Comparison of ENCODE assay signal across 1 cellular context in the genomic region with DNA sequence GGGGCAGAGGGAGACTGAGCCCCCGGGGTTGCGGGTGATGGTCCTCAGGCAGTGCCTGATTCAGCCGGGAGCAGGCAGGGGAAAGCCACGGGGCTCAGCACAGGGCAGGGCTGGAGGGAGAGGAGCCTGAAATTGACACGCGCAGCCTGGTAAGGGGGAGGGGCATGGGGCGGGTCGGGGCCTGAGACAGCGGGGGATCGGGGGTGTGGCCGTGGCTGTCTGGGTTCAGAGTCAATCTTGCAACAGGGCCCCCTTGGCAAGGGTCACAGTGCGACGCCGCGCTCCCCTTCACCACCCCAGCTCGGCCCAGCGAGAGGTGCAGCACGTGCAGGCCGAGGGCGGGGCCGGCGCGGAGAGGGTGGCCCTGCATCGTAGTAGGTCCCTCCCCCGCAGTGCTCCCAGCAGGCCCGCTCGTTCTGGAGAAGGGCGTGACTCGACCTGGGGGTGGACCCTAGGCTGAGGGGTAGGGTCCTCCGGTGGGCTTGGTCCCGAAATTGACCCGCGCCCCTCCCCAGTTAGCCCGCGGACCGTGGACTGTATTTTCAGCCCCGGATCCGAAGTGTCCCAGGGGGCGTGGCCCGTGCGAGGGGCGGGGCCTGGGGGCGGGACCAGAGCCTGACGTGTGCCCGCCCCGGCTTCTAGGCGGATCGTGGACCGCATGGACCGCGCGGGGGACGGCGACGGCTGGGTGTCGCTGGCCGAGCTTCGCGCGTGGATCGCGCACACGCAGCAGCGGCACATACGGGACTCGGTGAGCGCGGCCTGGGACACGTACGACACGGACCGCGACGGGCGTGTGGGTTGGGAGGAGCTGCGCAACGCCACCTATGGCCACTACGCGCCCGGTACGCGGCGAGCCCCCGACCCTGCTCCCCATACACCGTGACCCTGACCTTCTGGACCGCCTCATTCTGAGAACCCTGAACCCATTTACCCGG.
TF ChIP-seq lines count a peak whose summit lies in the region.

No MANE protein-coding gene starts in this region.

TF ChIP-seq in K562, 482 proteins besides CTCF, POLR2A, EP300 and RAD21 (continues in another document):
- TF ChIP-seq ELF2 (CRISPR knock-in tag; IDR thresholded peaks at IDR 0.05) = no peak
- TF ChIP-seq NCOA6 (IDR thresholded peaks at IDR 0.05) = no peak
- no peak for TF ChIP-seq BRF2 (IDR thresholded peaks at IDR 0.05; ENCODE audit: borderline replicate concordance, insufficient read depth, insufficient read length)
- TF ChIP-seq HMG20A (CRISPR knock-in tag; conservative IDR thresholded peaks at IDR 0.05) = no peak
- no peak for TF ChIP-seq ZNF740 (CRISPR knock-in tag; IDR thresholded peaks at IDR 0.05)
- TF ChIP-seq ZNF740 (tag; IDR thresholded peaks at IDR 0.05) = no peak
- TF ChIP-seq, protein P1, sequence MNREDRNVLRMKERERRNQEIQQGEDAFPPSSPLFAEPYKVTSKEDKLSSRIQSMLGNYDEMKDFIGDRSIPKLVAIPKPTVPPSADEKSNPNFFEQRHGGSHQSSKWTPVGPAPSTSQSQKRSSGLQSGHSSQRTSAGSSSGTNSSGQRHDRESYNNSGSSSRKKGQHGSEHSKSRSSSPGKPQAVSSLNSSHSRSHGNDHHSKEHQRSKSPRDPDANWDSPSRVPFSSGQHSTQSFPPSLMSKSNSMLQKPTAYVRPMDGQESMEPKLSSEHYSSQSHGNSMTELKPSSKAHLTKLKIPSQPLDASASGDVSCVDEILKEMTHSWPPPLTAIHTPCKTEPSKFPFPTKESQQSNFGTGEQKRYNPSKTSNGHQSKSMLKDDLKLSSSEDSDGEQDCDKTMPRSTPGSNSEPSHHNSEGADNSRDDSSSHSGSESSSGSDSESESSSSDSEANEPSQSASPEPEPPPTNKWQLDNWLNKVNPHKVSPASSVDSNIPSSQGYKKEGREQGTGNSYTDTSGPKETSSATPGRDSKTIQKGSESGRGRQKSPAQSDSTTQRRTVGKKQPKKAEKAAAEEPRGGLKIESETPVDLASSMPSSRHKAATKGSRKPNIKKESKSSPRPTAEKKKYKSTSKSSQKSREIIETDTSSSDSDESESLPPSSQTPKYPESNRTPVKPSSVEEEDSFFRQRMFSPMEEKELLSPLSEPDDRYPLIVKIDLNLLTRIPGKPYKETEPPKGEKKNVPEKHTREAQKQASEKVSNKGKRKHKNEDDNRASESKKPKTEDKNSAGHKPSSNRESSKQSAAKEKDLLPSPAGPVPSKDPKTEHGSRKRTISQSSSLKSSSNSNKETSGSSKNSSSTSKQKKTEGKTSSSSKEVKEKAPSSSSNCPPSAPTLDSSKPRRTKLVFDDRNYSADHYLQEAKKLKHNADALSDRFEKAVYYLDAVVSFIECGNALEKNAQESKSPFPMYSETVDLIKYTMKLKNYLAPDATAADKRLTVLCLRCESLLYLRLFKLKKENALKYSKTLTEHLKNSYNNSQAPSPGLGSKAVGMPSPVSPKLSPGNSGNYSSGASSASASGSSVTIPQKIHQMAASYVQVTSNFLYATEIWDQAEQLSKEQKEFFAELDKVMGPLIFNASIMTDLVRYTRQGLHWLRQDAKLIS (CRISPR knock-in tag; IDR thresholded peaks at IDR 0.05) = no peak; the same call in 1 of the 2 replicates
- TF ChIP-seq, protein P2, sequence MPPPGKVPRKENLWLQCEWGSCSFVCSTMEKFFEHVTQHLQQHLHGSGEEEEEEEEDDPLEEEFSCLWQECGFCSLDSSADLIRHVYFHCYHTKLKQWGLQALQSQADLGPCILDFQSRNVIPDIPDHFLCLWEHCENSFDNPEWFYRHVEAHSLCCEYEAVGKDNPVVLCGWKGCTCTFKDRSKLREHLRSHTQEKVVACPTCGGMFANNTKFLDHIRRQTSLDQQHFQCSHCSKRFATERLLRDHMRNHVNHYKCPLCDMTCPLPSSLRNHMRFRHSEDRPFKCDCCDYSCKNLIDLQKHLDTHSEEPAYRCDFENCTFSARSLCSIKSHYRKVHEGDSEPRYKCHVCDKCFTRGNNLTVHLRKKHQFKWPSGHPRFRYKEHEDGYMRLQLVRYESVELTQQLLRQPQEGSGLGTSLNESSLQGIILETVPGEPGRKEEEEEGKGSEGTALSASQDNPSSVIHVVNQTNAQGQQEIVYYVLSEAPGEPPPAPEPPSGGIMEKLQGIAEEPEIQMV (tag; conservative IDR thresholded peaks at IDR 0.05; ENCODE audit: low read depth) = peak; percentile 92
- no peak for TF ChIP-seq TEAD2 (tag; IDR thresholded peaks at IDR 0.05)
- TF ChIP-seq SREBF2 (CRISPR knock-in tag; IDR thresholded peaks at IDR 0.05) = no peak
- TF ChIP-seq, protein P3, sequence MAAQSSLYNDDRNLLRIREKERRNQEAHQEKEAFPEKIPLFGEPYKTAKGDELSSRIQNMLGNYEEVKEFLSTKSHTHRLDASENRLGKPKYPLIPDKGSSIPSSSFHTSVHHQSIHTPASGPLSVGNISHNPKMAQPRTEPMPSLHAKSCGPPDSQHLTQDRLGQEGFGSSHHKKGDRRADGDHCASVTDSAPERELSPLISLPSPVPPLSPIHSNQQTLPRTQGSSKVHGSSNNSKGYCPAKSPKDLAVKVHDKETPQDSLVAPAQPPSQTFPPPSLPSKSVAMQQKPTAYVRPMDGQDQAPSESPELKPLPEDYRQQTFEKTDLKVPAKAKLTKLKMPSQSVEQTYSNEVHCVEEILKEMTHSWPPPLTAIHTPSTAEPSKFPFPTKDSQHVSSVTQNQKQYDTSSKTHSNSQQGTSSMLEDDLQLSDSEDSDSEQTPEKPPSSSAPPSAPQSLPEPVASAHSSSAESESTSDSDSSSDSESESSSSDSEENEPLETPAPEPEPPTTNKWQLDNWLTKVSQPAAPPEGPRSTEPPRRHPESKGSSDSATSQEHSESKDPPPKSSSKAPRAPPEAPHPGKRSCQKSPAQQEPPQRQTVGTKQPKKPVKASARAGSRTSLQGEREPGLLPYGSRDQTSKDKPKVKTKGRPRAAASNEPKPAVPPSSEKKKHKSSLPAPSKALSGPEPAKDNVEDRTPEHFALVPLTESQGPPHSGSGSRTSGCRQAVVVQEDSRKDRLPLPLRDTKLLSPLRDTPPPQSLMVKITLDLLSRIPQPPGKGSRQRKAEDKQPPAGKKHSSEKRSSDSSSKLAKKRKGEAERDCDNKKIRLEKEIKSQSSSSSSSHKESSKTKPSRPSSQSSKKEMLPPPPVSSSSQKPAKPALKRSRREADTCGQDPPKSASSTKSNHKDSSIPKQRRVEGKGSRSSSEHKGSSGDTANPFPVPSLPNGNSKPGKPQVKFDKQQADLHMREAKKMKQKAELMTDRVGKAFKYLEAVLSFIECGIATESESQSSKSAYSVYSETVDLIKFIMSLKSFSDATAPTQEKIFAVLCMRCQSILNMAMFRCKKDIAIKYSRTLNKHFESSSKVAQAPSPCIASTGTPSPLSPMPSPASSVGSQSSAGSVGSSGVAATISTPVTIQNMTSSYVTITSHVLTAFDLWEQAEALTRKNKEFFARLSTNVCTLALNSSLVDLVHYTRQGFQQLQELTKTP (IDR thresholded peaks at IDR 0.05; ENCODE audit: low read depth in 1 of 2, partially characterized antibody in 2 of 2) = no peak
- TF ChIP-seq ZNF184 (CRISPR knock-in tag; IDR thresholded peaks at IDR 0.05) = no peak
- peak; percentile 22; the same call in 1 of the 2 replicates for TF ChIP-seq FOXK1 (CRISPR knock-in tag; IDR thresholded peaks at IDR 0.05; ENCODE audit: borderline replicate concordance)
- no peak for TF ChIP-seq NELFE (IDR thresholded peaks at IDR 0.05; ENCODE audit: insufficient read depth, insufficient read length)
- no peak for TF ChIP-seq ETV6 (IDR thresholded peaks at IDR 0.05; ENCODE audit: borderline replicate concordance in 1 of 2, low read depth in 2 of 2, low read length in 1 of 2)
- peak; percentile 85; the same call in 1 of the 2 replicates for TF ChIP-seq ETV6 (CRISPR knock-in tag; IDR thresholded peaks at IDR 0.05; ENCODE audit: borderline replicate concordance)
- TF ChIP-seq CCAR2 (IDR thresholded peaks at IDR 0.05; ENCODE audit: low read depth, low read length) = no peak
- no peak; a peak in 1 of 3 replicates for TF ChIP-seq CBX3 (IDR thresholded peaks at IDR 0.05; ENCODE audit: borderline replicate concordance in 1 of 2, low read length in 2 of 2)
- TF ChIP-seq NR0B1 (IDR thresholded peaks at IDR 0.05; ENCODE audit: partially characterized antibody) = no peak
- no peak for TF ChIP-seq ZNF561 (CRISPR knock-in tag; conservative IDR thresholded peaks at IDR 0.05)
- TF ChIP-seq CC2D1A (IDR thresholded peaks at IDR 0.05) = no peak
- no peak; the same call in 1 of the 2 replicates for TF ChIP-seq CBX1 (IDR thresholded peaks at IDR 0.05; ENCODE audit: low read depth)
- TF ChIP-seq GTF2A2 (tag; IDR thresholded peaks at IDR 0.05) = no peak
- no peak for TF ChIP-seq KAT7 (CRISPR knock-in tag; IDR thresholded peaks at IDR 0.05; ENCODE audit: borderline replicate concordance)
- no peak for TF ChIP-seq RFX5 (IDR thresholded peaks at IDR 0.05; ENCODE audit: low read depth, low read length)
- TF ChIP-seq SIRT6 (IDR thresholded peaks at IDR 0.05; ENCODE audit: low read depth, low read length) = no peak
- TF ChIP-seq SRSF3 (IDR thresholded peaks at IDR 0.05; ENCODE audit: insufficient read depth, low read length) = no peak
- TF ChIP-seq RAD51 (IDR thresholded peaks at IDR 0.05; ENCODE audit: borderline replicate concordance, low read depth) = 0 out of 2 replicates have a peak, but pooled peaks have one; percentile 12
- TF ChIP-seq, protein P4, sequence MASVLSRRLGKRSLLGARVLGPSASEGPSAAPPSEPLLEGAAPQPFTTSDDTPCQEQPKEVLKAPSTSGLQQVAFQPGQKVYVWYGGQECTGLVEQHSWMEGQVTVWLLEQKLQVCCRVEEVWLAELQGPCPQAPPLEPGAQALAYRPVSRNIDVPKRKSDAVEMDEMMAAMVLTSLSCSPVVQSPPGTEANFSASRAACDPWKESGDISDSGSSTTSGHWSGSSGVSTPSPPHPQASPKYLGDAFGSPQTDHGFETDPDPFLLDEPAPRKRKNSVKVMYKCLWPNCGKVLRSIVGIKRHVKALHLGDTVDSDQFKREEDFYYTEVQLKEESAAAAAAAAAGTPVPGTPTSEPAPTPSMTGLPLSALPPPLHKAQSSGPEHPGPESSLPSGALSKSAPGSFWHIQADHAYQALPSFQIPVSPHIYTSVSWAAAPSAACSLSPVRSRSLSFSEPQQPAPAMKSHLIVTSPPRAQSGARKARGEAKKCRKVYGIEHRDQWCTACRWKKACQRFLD (CRISPR knock-in tag; IDR thresholded peaks at IDR 0.05) = peak; percentile 66
- TF ChIP-seq ZBTB17 (CRISPR knock-in tag; IDR thresholded peaks at IDR 0.05) = no peak
- no peak for TF ChIP-seq STAG1 (CRISPR knock-in tag; IDR thresholded peaks at IDR 0.05; ENCODE audit: borderline replicate concordance)
- 0 out of 2 replicates have a peak, but pooled peaks have one; percentile 8 for TF ChIP-seq NFIC (IDR thresholded peaks at IDR 0.05)
- TF ChIP-seq ATF1 (CRISPR knock-in tag; IDR thresholded peaks at IDR 0.05) = no peak
- TF ChIP-seq ATF1 (tag; IDR thresholded peaks at IDR 0.05) = peak; percentile 87
- TF ChIP-seq, protein P5, sequence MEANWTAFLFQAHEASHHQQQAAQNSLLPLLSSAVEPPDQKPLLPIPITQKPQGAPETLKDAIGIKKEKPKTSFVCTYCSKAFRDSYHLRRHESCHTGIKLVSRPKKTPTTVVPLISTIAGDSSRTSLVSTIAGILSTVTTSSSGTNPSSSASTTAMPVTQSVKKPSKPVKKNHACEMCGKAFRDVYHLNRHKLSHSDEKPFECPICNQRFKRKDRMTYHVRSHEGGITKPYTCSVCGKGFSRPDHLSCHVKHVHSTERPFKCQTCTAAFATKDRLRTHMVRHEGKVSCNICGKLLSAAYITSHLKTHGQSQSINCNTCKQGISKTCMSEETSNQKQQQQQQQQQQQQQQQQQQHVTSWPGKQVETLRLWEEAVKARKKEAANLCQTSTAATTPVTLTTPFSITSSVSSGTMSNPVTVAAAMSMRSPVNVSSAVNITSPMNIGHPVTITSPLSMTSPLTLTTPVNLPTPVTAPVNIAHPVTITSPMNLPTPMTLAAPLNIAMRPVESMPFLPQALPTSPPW (CRISPR knock-in tag; IDR thresholded peaks at IDR 0.05) = peak; percentile 82
- TF ChIP-seq GABPA (tag; conservative IDR thresholded peaks at IDR 0.05; ENCODE audit: low read depth) = no peak
- TF ChIP-seq ZNF347 (CRISPR knock-in tag; IDR thresholded peaks at IDR 0.05; ENCODE audit: low read depth) = no peak
- TF ChIP-seq GATAD2B (IDR thresholded peaks at IDR 0.05; ENCODE audit: borderline replicate concordance) = peak; percentile 81; the same call in 1 of the 2 replicates
- no peak for TF ChIP-seq XRCC4 (IDR thresholded peaks at IDR 0.05; ENCODE audit: extremely low read depth, insufficient read depth, insufficient read length)
- TF ChIP-seq ZNF707 (CRISPR knock-in tag; conservative IDR thresholded peaks at IDR 0.05) = no peak
- TF ChIP-seq CAMTA2 (CRISPR knock-in tag; conservative IDR thresholded peaks at IDR 0.05) = no peak
- no peak for TF ChIP-seq ZNF780A (CRISPR knock-in tag; IDR thresholded peaks at IDR 0.05)
- peak; percentile 59; the same call in 1 of the 2 replicates for TF ChIP-seq EP400 (IDR thresholded peaks at IDR 0.05)
- no peak for TF ChIP-seq ZNF121 (CRISPR knock-in tag; conservative IDR thresholded peaks at IDR 0.05)
- 0 out of 2 replicates have a peak, but pooled peaks have one; percentile 27 for TF ChIP-seq PHB (CRISPR knock-in tag; IDR thresholded peaks at IDR 0.05)
- no peak; the same call in 1 of the 2 replicates for TF ChIP-seq RNF2 (IDR thresholded peaks at IDR 0.05)
- TF ChIP-seq RB1 (IDR thresholded peaks at IDR 0.05; ENCODE audit: low read depth) = no peak; the same call in 1 of the 2 replicates
